8 cellular contexts compared by ENCODE assay signal in the genomic region with DNA sequence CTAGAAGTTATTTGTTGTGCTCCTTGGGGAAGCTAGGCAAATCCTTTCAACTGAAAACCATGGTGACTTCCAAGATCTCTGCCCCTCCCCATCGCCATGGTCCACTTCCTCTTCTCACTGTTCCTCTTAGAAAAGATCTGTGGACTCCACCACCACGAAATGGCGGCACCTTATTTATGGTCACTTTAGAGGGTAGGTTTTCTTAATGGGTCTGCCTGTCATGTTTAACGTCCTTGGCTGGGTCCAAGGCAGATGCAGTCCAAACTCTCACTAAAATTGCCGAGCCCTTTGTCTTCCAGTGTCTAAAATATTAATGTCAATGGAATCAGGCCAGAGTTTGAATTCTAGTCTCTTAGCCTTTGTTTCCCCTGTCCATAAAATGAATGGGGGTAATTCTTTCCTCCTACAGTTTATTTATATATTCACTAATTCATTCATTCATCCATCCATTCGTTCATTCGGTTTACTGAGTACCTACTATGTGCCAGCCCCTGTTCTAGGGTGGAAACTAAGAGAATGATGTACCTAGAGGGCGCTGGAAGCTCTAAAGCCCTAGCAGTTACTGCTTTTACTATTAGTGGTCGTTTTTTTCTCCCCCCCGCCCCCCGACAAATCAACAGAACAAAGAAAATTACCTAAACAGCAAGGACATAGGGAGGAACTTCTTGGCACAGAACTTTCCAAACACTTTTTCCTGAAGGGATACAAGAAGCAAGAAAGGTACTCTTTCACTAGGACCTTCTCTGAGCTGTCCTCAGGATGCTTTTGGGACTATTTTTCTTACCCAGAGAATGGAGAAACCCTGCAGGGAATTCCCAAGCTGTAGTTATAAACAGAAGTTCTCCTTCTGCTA. TPM values are rescaled to one million over a fixed set of nuclear protein-coding genes. Genes with fewer than 3 reads are reported as not detected.
DNase-seq lines count a peak whose midpoint lies in the region; ATAC-seq and TF ChIP-seq lines count a peak whose summit lies in the region.

No MANE protein-coding gene starts in this region.

- H3K4me3 Mint-ChIP-seq in activated T-helper 17 cell treated with anti-CD3 and anti-CD28 coated beads, Interleukin-2, amount 50 U/mL, for 72 hours = peak overlapping the region; percentile 89
- H3K4me3 Mint-ChIP-seq in glutamatergic neuron (ENCODE audit: unreplicated experiment) = peak overlapping the region; percentile 98

- TF ChIP-seq CTCF in glutamatergic neuron (IDR thresholded peaks at IDR 0.05; ENCODE audit: partially characterized antibody, unreplicated experiment) = no peak

- peaks cover 54% of the 10 kb centered on the region for H3K36me3 Mint-ChIP-seq in activated T-helper 17 cell treated with anti-CD3 and anti-CD28 coated beads, Interleukin-2, amount 50 U/mL, for 72 hours (ENCODE audit: low read depth)
- no peaks in the 10 kb centered on the region for H3K36me3 Mint-ChIP-seq in glutamatergic neuron (ENCODE audit: unreplicated experiment)

- peaks cover 19% of the 10 kb centered on the region for H3K4me1 Mint-ChIP-seq in activated T-helper 17 cell treated with anti-CD3 and anti-CD28 coated beads, Interleukin-2, amount 50 U/mL, for 72 hours
- H3K4me1 Mint-ChIP-seq in glutamatergic neuron (ENCODE audit: low read depth, unreplicated experiment) = no peaks in the 10 kb centered on the region

- H3K27me3 Mint-ChIP-seq in activated T-helper 17 cell treated with anti-CD3 and anti-CD28 coated beads, Interleukin-2, amount 50 U/mL, for 72 hours = no peaks in the 10 kb centered on the region
- peaks cover 3% of the 10 kb centered on the region for H3K27me3 Mint-ChIP-seq in glutamatergic neuron (ENCODE audit: unreplicated experiment)

- peak overlapping the region; percentile 98 for H3K27ac Mint-ChIP-seq in activated T-helper 17 cell treated with anti-CD3 and anti-CD28 coated beads, Interleukin-2, amount 50 U/mL, for 72 hours
- peak overlapping the region; percentile 73 for H3K27ac Mint-ChIP-seq in glutamatergic neuron (ENCODE audit: unreplicated experiment)

- DNase-seq in activated CD4-positive, alpha-beta T cell treated with anti-CD3 and anti-CD28 coated beads for 4 hours = peak; percentile 44 to 51
- no peak for DNase-seq in activated CD4-positive, alpha-beta T cell treated with anti-CD3 and anti-CD28 coated beads, Interleukin-2, amount 50 U/mL, for 4 hours
- DNase-seq in M059J (ENCODE audit: low read depth) = peak; percentile 52
- DNase-seq in glutamatergic neuron = no peak
- DNase-seq in renal cortical epithelial cell (ENCODE audit: low read depth) = peak; percentile 37
- DNase-seq in DMS114 treated with DMSO at 0.1 percent for 48 hours (lab: John Stamatoyannopoulos, UW; ENCODE audit: unreplicated experiment) = no peak

- H3K9me3 Mint-ChIP-seq in activated T-helper 17 cell treated with anti-CD3 and anti-CD28 coated beads, Interleukin-2, amount 50 U/mL, for 72 hours = no peaks in the 10 kb centered on the region
- H3K9me3 Mint-ChIP-seq in glutamatergic neuron (ENCODE audit: unreplicated experiment) = peaks cover 2% of the 10 kb centered on the region

- peak; percentile 12 for ATAC-seq in activated T-helper 17 cell treated with anti-CD3 and anti-CD28 coated beads, Interleukin-2, amount 50 U/mL, for 72 hours (replicated peaks)
- no peak for ATAC-seq in GM19395 (IDR thresholded peaks at IDR 0.05; ENCODE audit: unreplicated experiment)

RNA-seq across cellular contexts. Expression of gene PATL2, which starts 0.7 kb away (rescaled TPM):
- total RNA-seq in M059J (2014; rRNA removed; shearing (Covaris generic)) = 2.0 and 2.6 TPM in 2 replicates
- total RNA-seq in activated T-helper 17 cell treated with anti-CD3 and anti-CD28 coated beads, Interleukin-2, amount 50 U/mL, for 72 hours = 10 to 100 TPM in 1 of 2 donors, 1 to 10 TPM in 1; 7.9 to 38.5 TPM
- not detected for total RNA-seq in glutamatergic neuron (ENCODE audit: unreplicated experiment)
- not detected in 2 replicates for total RNA-seq in renal cortical epithelial cell

RNA-seq across cellular contexts. Expression of gene B2M, which starts 0.9 kb away (rescaled TPM):
- total RNA-seq in M059J (2014; rRNA removed; shearing (Covaris generic)) = 13,654 and 19,449 TPM in 2 replicates
- total RNA-seq in activated T-helper 17 cell treated with anti-CD3 and anti-CD28 coated beads, Interleukin-2, amount 50 U/mL, for 72 hours = 1,000 to 10,000 TPM; 4,659 to 6,253 TPM
- total RNA-seq in glutamatergic neuron (ENCODE audit: unreplicated experiment) (21.5 TPM), renal cortical epithelial cell (2,364 and 3,472 TPM in 2 replicates)

RNA-seq across cellular contexts. Expression of gene TRIM69, which starts 25.9 kb away (rescaled TPM):
- total RNA-seq in M059J (2014; rRNA removed; shearing (Covaris generic)) = 34.8 and 37.2 TPM in 2 replicates
- total RNA-seq in activated T-helper 17 cell treated with anti-CD3 and anti-CD28 coated beads, Interleukin-2, amount 50 U/mL, for 72 hours = 100 to 1,000 TPM in 1 of 2 donors, 10 to 100 TPM in 1; 40.3 to 100 TPM
- total RNA-seq in glutamatergic neuron (ENCODE audit: unreplicated experiment) = 22.8 TPM
- 17.0 and 26.5 TPM in 2 replicates for total RNA-seq in renal cortical epithelial cell

RNA-seq across cellular contexts. Expression of gene SPG11, which starts 47.0 kb away (rescaled TPM):
- total RNA-seq in M059J (2014; rRNA removed; shearing (Covaris generic)) = 22.4 and 43.2 TPM in 2 replicates
- 10 to 100 TPM; 55.7 to 98.4 TPM for total RNA-seq in activated T-helper 17 cell treated with anti-CD3 and anti-CD28 coated beads, Interleukin-2, amount 50 U/mL, for 72 hours
- total RNA-seq in glutamatergic neuron (ENCODE audit: unreplicated experiment) (59.2 TPM), renal cortical epithelial cell (68.8 and 146 TPM in 2 replicates)

Comparison
In these comparisons a context has a peak if more than half of its experiments do, and no peak if none do; other contexts are left out.
1. DNase-seq: peak in activated CD4-positive, alpha-beta T cell treated with anti-CD3 and anti-CD28 coated beads for 4 hours (2 of 2), M059J (single experiment) and renal cortical epithelial cell (single experiment); none in activated CD4-positive, alpha-beta T cell treated with anti-CD3 and anti-CD28 coated beads, Interleukin-2, amount 50 U/mL, for 4 hours (0 of 2), glutamatergic neuron (single experiment) and DMS114 treated with DMSO at 0.1 percent for 48 hours (single experiment).
2. RNA of gene B2M, which starts 0.9 kb away (total RNA-seq): 13,654 to 19,449 TPM in M059J, 4,659 to 6,253 TPM in activated T-helper 17 cell treated with anti-CD3 and anti-CD28 coated beads, Interleukin-2, amount 50 U/mL, for 72 hours and 2,364 to 3,472 TPM in renal cortical epithelial cell; 21.5 TPM in glutamatergic neuron (single experiment); every median in the first group is over 100 times any median in the second.